In genomic region chr20:35447082-35447789, GRCh38 we compare ENCODE assay signal across 8 cellular contexts. TPM values are rescaled to one million over a fixed set of nuclear protein-coding genes. Genes with fewer than 3 reads are reported as not detected.
A peak's percentile ranks its signal among the peaks of the same experiment; 100 is the strongest.
DNase-seq lines count a peak whose midpoint lies in the region; ATAC-seq, FAIRE-seq and TF ChIP-seq lines count a peak whose summit lies in the region.

No MANE protein-coding gene starts in this region.

- WGBS in psoas muscle, 3 donors, result 1 to 2% (median 1%) methylated on average over 11 of the region's 11 CpGs

- peaks cover 8% of the 10 kb centered on the region for H3K4me1 ChIP-seq in A673 (ENCODE audit: insufficient read depth, low read length, poor library complexity, severe bottlenecking)
- H3K4me1 ChIP-seq in psoas muscle, result no peaks in the 10 kb centered on the region

- POLR2A ChIA-PET in A673 (lab: Charles Lee; ENCODE audit: low non-redundant PET), result no interaction called here

- FAIRE-seq in GM19239 (lab: Jason Lieb, UNC), result peak; percentile 89

- 0 out of 2 replicates have a peak, but pooled peaks cover 4% of the 10 kb centered on the region for H3F3A ChIP-seq in SU-DHL-6 (ENCODE audit: insufficient read depth)

- TF ChIP-seq CTCF in A673 (conservative IDR thresholded peaks at IDR 0.05; ENCODE audit: low read depth, low read length) (peak; percentile 91), SU-DHL-6 (IDR thresholded peaks at IDR 0.05; ENCODE audit: insufficient read depth, low read length, poor library complexity, severe bottlenecking) (peak; percentile 90), psoas muscle (IDR thresholded peaks at IDR 0.05) (peak; percentile 92)

- H3K27ac ChIP-seq in A673 (ENCODE audit: low read depth, low read length, poor library complexity, severe bottlenecking), result no peak overlapping the region
- H3K27ac ChIP-seq in SU-DHL-6 (ENCODE audit: low read depth, low read length), result no peak overlapping the region
- no peak overlapping the region for H3K27ac ChIP-seq in psoas muscle

- H4K20me1 ChIP-seq in SU-DHL-6 (ENCODE audit: low read depth, low read length), result no peaks in the 10 kb centered on the region

- no peak overlapping the region; the same call in 1 of the 2 replicates for H3K9ac ChIP-seq in SU-DHL-6 (ENCODE audit: low read length)

- CTCF ChIA-PET in A673 (lab: Charles Lee), result interaction anchor here (0.6 to 1.5 kb wide), 7 partner anchors 8 to 302 kb away, joined by 3 to 15 read pairs (median 4); partner anchors contain the start of gene CEP250

- H3K4me2 ChIP-seq in SU-DHL-6 (ENCODE audit: low read depth, low read length, poor library complexity, severe bottlenecking), result peak overlapping the region; percentile 44

- ATAC-seq in left cardiac atrium (peak; percentile 91), psoas muscle (peak; percentile 91 to 97 (median 93))

- no peaks in the 10 kb centered on the region for H3K9me2 ChIP-seq in SU-DHL-6 (replicated peaks; ENCODE audit: insufficient read depth, low read length)

- no peaks in the 10 kb centered on the region for H3K36me3 ChIP-seq in A673 (ENCODE audit: insufficient read depth, low read length, poor library complexity, severe bottlenecking)
- H3K36me3 ChIP-seq in SU-DHL-6 (ENCODE audit: low read length), result no peaks in the 10 kb centered on the region
- no peaks in the 10 kb centered on the region for H3K36me3 ChIP-seq in psoas muscle (ENCODE audit: insufficient read depth in 1 of 2, low read depth in 1 of 2)

- no peaks in the 10 kb centered on the region for H3K9me3 ChIP-seq in A673 (ENCODE audit: low read depth, low read length, poor library complexity, severe bottlenecking)
- H3K9me3 ChIP-seq in SU-DHL-6 (ENCODE audit: insufficient read depth, low read length), result no peaks in the 10 kb centered on the region
- H3K9me3 ChIP-seq in psoas muscle, result no peaks in the 10 kb centered on the region

- peak overlapping the region; percentile 46 for H3K4me3 ChIP-seq in A673 (ENCODE audit: low read depth, low read length, poor library complexity, severe bottlenecking)
- H3K4me3 ChIP-seq in SU-DHL-6 (ENCODE audit: insufficient read depth, low read length, poor library complexity, severe bottlenecking), result peak overlapping the region; percentile 38
- peak overlapping the region; percentile 63 for H3K4me3 ChIP-seq in psoas muscle

- H2AFZ ChIP-seq in SU-DHL-6 (ENCODE audit: low read depth, low read length, severe bottlenecking), result peak overlapping the region; percentile 63

- no peaks in the 10 kb centered on the region for H3K79me2 ChIP-seq in SU-DHL-6 (ENCODE audit: insufficient read depth, low read length)

- DNase-seq in A673 (ENCODE audit: low spot score) (peak; percentile 89), GM19239 (ENCODE audit: insufficient read length, low spot score) (peak; percentile 69), NCI-H1105 (lab: John Stamatoyannopoulos, UW) (peak; percentile 73), left cardiac atrium (peak; percentile 83), psoas muscle (peak; percentile 85 to 91), ureter (ENCODE audit: low spot score) (peak; percentile 91)
- DNase-seq in activated naive CD8-positive, alpha-beta T cell treated with anti-CD3 and anti-CD28 coated beads, Interleukin-2, amount 50 U/mL, for 16 hours (ENCODE audit: low read depth, low spot score), result peak; percentile 86

- H3K27me3 ChIP-seq in A673 (replicated peaks; ENCODE audit: insufficient read depth, low read depth, low read length, poor library complexity) (no peaks in the 10 kb centered on the region), SU-DHL-6 (ENCODE audit: low read length) (no peaks in the 10 kb centered on the region), psoas muscle (ENCODE audit: insufficient read depth in 3 of 3, low read length in 2 of 3) (peaks cover 0 to 1% (median 0%) of the 10 kb centered on the region in 3 donors)

- no TSS peak for BruUV-seq in A673 (replicated peaks; lab: Mats Ljungman, UMichigan)

- intact Hi-C loops in A673 (cut with micrococcal nuclease; ENCODE audit: unreplicated experiment), result loop anchor here (5.0 kb wide), 3 partner anchors 145 to 615 kb away; partner anchors contain the start of gene EDEM2
- intact Hi-C loops in left cardiac atrium (cut with DNase I), result no loop called here
- intact Hi-C loops in psoas muscle (cut with DNase I), result no loop called here

RNA-seq across cellular contexts. Expression of gene CEP250, which starts 8.2 kb away (rescaled TPM):
- total RNA-seq in A673 (2021) (56.6 and 59.0 TPM in 2 replicates), left cardiac atrium (10 to 100 TPM; 11.1 to 17.3 TPM), psoas muscle (10 to 100 TPM; 17.0 to 19.3 (median 17.6) TPM), ureter (30.9 TPM)
- polyA plus RNA-seq in psoas muscle, result 10 to 100 TPM in 1 of 3 donors, 1 to 10 TPM in 2; 4.2 to 13.2 (median 7.4) TPM

RNA-seq across cellular contexts. Expression of gene GDF5, which starts 9.2 kb away (rescaled TPM):
- not detected in 2 replicates for total RNA-seq in A673 (2021)
- 1 to 10 TPM in 1 of 2 donors, under 1 TPM in 1; 0.56 to 1.3 TPM for total RNA-seq in left cardiac atrium
- total RNA-seq in psoas muscle, result 1 to 10 TPM in 1 of 4 donors, under 1 TPM in 2, not detected in 1; 0.13 to 1.1 (median 0.22) TPM
- under 1 TPM in 2 of 3 donors, not detected in 1; 0.03 to 0.13 TPM for polyA plus RNA-seq in psoas muscle
- 0.34 TPM for total RNA-seq in ureter

RNA-seq across cellular contexts. Expression of gene UQCC1, which starts 35.5 kb away (rescaled TPM):
- total RNA-seq in A673 (2021) (64.6 and 71.1 TPM in 2 replicates), left cardiac atrium (10 to 100 TPM; 77.5 to 94.6 TPM), psoas muscle (100 to 1,000 TPM in 2 of 4 donors, 10 to 100 TPM in 2; 67.3 to 120 (median 85.8) TPM), ureter (66.9 TPM)
- 100 to 1,000 TPM in 2 of 3 donors, 10 to 100 TPM in 1; 71.8 to 129 (median 118) TPM for polyA plus RNA-seq in psoas muscle
